Comparison of ENCODE assay signal across 8 cellular contexts in genomic region chr4:153488006-153488718, GRCh38. TPM values are rescaled to one million over a fixed set of nuclear protein-coding genes. Genes with fewer than 3 reads are reported as not detected.
A peak's percentile ranks its signal among the peaks of the same experiment; 100 is the strongest.
DNase-seq lines count a peak whose midpoint lies in the region; ATAC-seq and TF ChIP-seq lines count a peak whose summit lies in the region.

No MANE protein-coding gene starts in this region.

- no peaks in the 10 kb centered on the region for H3K27me3 Mint-ChIP-seq in CD8-positive, alpha-beta T cell (ENCODE audit: low read depth)
- no peaks in the 10 kb centered on the region for H3K27me3 Mint-ChIP-seq in IgD-negative memory B cell

- intact Hi-C loops in CD8-positive, alpha-beta T cell (cut with DNase I, micrococcal nuclease) = loop anchor here (1.0 to 5.0 kb wide), 7 partner anchors 9 to 84 kb away; partner anchors contain the start of gene TMEM131L (in 1 of the 2)
- intact Hi-C loops in testis (cut with DNase I; ENCODE audit: low total_unique reads) = no loop called here

- no peak for TF ChIP-seq CTCF in CD8-positive, alpha-beta T cell (IDR thresholded peaks at IDR 0.05)
- no peak for TF ChIP-seq CTCF in testis (IDR thresholded peaks at IDR 0.05)

- no peaks in the 10 kb centered on the region for H3K9me3 Mint-ChIP-seq in CD8-positive, alpha-beta T cell
- no peaks in the 10 kb centered on the region for H3K9me3 Mint-ChIP-seq in IgD-negative memory B cell

- peak overlapping the region; percentile 54 for H3K27ac ChIP-seq in CD8-positive, alpha-beta T cell (ENCODE audit: low read depth, low read length)
- H3K27ac ChIP-seq in testis = peak overlapping the region in 1 of 2 donors; percentile 59

- DNase-seq in CD8-positive, alpha-beta T cell = peak; percentile 44 to 88 (median 71)
- DNase-seq in activated CD8-positive, alpha-beta memory T cell treated with anti-CD3 and anti-CD28 coated beads, Interleukin-2, amount 50 U/mL, for 48 hours = peak; percentile 84
- peak; percentile 53 for DNase-seq in foreskin melanocyte
- peak; percentile 79 for DNase-seq in stimulated activated CD4-positive, alpha-beta T cell treated with anti-CD3 and anti-CD28 coated beads, Interleukin-1b, Interleukin-23, amount 100 ng/mL, for 48 hours
- no peak for DNase-seq in globus pallidus (ENCODE audit: low spot score)
- DNase-seq in testis = no peak

- H3K4me3 Mint-ChIP-seq in CD8-positive, alpha-beta T cell = peak overlapping the region; percentile 78
- peak overlapping the region; percentile 80 to 94 (median 86) for H3K4me3 Mint-ChIP-seq in IgD-negative memory B cell

- H3K4me1 Mint-ChIP-seq in CD8-positive, alpha-beta T cell (ENCODE audit: low read depth) = peaks cover 86% of the 10 kb centered on the region
- H3K4me1 Mint-ChIP-seq in IgD-negative memory B cell = peaks cover 64 to 79% (median 67%) of the 10 kb centered on the region in 3 donors

- H3K9me3 ChIP-seq in CD8-positive, alpha-beta T cell (ENCODE audit: low read length) = no peaks in the 10 kb centered on the region
- no peaks in the 10 kb centered on the region for H3K9me3 ChIP-seq in testis

- no peaks in the 10 kb centered on the region for H3K36me3 ChIP-seq in CD8-positive, alpha-beta T cell (ENCODE audit: insufficient read depth, low read length)
- H3K36me3 ChIP-seq in testis (ENCODE audit: low read depth, missing control alignments) = no peaks in the 10 kb centered on the region

- peak; percentile 66 for ATAC-seq in CD8-positive, alpha-beta T cell
- ATAC-seq in GM21390 (IDR thresholded peaks at IDR 0.05; ENCODE audit: unreplicated experiment) = peak; percentile 47

- POLR2A ChIA-PET in CD8-positive, alpha-beta T cell (lab: Charles Lee) = interaction anchor here (1.1 to 3.3 kb wide), 6 partner anchors 10 to 35 kb away, joined by 3 to 15 read pairs (median 4); partner anchors contain the start of gene TMEM131L

- H3K4me1 ChIP-seq in CD8-positive, alpha-beta T cell (ENCODE audit: insufficient read depth, low read length) = peaks cover 88% of the 10 kb centered on the region
- no peaks in the 10 kb centered on the region for H3K4me1 ChIP-seq in testis

- H3K4me3 ChIP-seq in CD8-positive, alpha-beta T cell (ENCODE audit: low read depth, low read length) = peak overlapping the region; percentile 57
- no peak overlapping the region for H3K4me3 ChIP-seq in testis

- no peak for TF ChIP-seq POLR2A in testis (IDR thresholded peaks at IDR 0.05)

- H3K27me3 ChIP-seq in CD8-positive, alpha-beta T cell (ENCODE audit: insufficient read depth, low read length) = no peaks in the 10 kb centered on the region
- H3K27me3 ChIP-seq in testis = no peaks in the 10 kb centered on the region

- CTCF ChIA-PET in CD8-positive, alpha-beta T cell (lab: Charles Lee) = interaction anchor here (0.8 to 4.8 kb wide), 6 partner anchors 10 to 86 kb away, joined by 3 to 26 read pairs (median 8); partner anchors contain the start of gene TMEM131L

- peak overlapping the region; percentile 95 for H3K27ac Mint-ChIP-seq in CD8-positive, alpha-beta T cell
- peak overlapping the region; percentile 87 to 96 (median 92) for H3K27ac Mint-ChIP-seq in IgD-negative memory B cell

- H3K36me3 Mint-ChIP-seq in CD8-positive, alpha-beta T cell = peaks cover 30% of the 10 kb centered on the region
- peaks cover 3% of the 10 kb centered on the region for H3K36me3 Mint-ChIP-seq in IgD-negative memory B cell

- WGBS in testis, 2 donors = 54 to 73% methylated on average over 12 to 14 of the region's 14 CpGs

RNA-seq across cellular contexts. Expression of gene TMEM131L, which starts 22.0 kb away (rescaled TPM):
- total RNA-seq in CD8-positive, alpha-beta T cell = 10 to 100 TPM; 80.8 to 83.1 TPM
- polyA plus RNA-seq in IgD-negative memory B cell (48.4 TPM), testis (ENCODE audit: insufficient read depth, low read depth, low replicate concordance) (9.1 TPM)
- 10 to 100 TPM; 12.6 to 15.0 TPM for total RNA-seq in testis

Comparison
In these comparisons a context has a peak if more than half of its experiments do, and no peak if none do; other contexts are left out.
1. DNase-seq: peak in CD8-positive, alpha-beta T cell (7 of 7), activated CD8-positive, alpha-beta memory T cell treated with anti-CD3 and anti-CD28 coated beads, Interleukin-2, amount 50 U/mL, for 48 hours (single experiment), foreskin melanocyte (single experiment) and stimulated activated CD4-positive, alpha-beta T cell treated with anti-CD3 and anti-CD28 coated beads, Interleukin-1b, Interleukin-23, amount 100 ng/mL, for 48 hours (single experiment); none in globus pallidus (single experiment) and testis (single experiment).
2. RNA of gene TMEM131L, which starts 22.0 kb away (total RNA-seq): 80.8 to 83.1 TPM in CD8-positive, alpha-beta T cell; 12.6 to 15.0 TPM in testis; every median in the first group is over 4 times any median in the second.